In genomic region chr12:124457287-124458219, GRCh38 we compare ENCODE assay signal across 8 cellular contexts.
A peak's percentile ranks its signal among the peaks of the same experiment; 100 is the strongest.
DNase-seq lines count a peak whose midpoint lies in the region; ATAC-seq, FAIRE-seq and TF ChIP-seq lines count a peak whose summit lies in the region.

No MANE protein-coding gene starts in this region.

- H2BK15ac ChIP-seq in IMR-90 (ENCODE audit: low read depth, low read length): no peak overlapping the region

- 78% methylated on average over 9 of the region's 37 CpGs; no CpG with 5 or more reads in 1 of the 2 experiments for whole genome bisulfite sequencing in IMR-90 (ENCODE audit: extremely low coverage in 2 of 2, insufficient read length in 1 of 2), 2 experiments
- WGBS in esophagus muscularis mucosa: 13% methylated on average over 11 of the region's 37 CpGs
- 1 to 5% methylated on average over 36 to 37 of the region's 37 CpGs for WGBS in aorta, 2 donors

- TF ChIP-seq EP300 in esophagus muscularis mucosa (IDR thresholded peaks at IDR 0.05): no peak

- no peak overlapping the region for H3K27ac ChIP-seq in IMR-90 (ENCODE audit: insufficient read depth, low read length)
- H3K27ac ChIP-seq in esophagus muscularis mucosa (replicated peaks in 1 of 4): peak overlapping the region; percentile 87 to 91 (median 90)
- peak overlapping the region; percentile 10 to 83 for H3K27ac ChIP-seq in aorta (ENCODE audit: low read depth in 1 of 2, low read length in 2 of 2)

- peaks cover 18% of the 10 kb centered on the region for H3K4me1 ChIP-seq in IMR-90 (ENCODE audit: control insufficient read depth, insufficient read depth, low read length)
- H3K4me1 ChIP-seq in esophagus muscularis mucosa: peaks cover 56 to 75% (median 69%) of the 10 kb centered on the region in 4 donors
- H3K4me1 ChIP-seq in aorta (ENCODE audit: control insufficient read depth in 1 of 2, insufficient read depth in 2 of 2, low read length in 2 of 2): no peaks in the 10 kb centered on the region

- no peak overlapping the region for H4K91ac ChIP-seq in IMR-90 (ENCODE audit: insufficient read depth, low read depth, low read length)

- in situ Hi-C loops in IMR-90 (cut with MboI; ENCODE audit: low sequenced_read_pairs): no loop called here

- H3K4me2 ChIP-seq in IMR-90 (ENCODE audit: low read depth, low read length): no peak overlapping the region

- H2BK5ac ChIP-seq in IMR-90 (ENCODE audit: low read depth, low read length, poor library complexity, severe bottlenecking): no peak overlapping the region

- no peak overlapping the region for H2AFZ ChIP-seq in IMR-90 (replicated peaks; ENCODE audit: low read length, poor library complexity)

- no peak overlapping the region for H2BK120ac ChIP-seq in IMR-90 (ENCODE audit: low read depth, low read length)

- no peak overlapping the region for H4K8ac ChIP-seq in IMR-90 (ENCODE audit: low read depth in 2 of 2, low read length in 2 of 2)

- peak; percentile 89 for FAIRE-seq in GM18507 (lab: Jason Lieb, UNC)

- TF ChIP-seq POLR2A in IMR-90 (IDR thresholded peaks at IDR 0.05; ENCODE audit: low read depth, low read length) (no peak), esophagus muscularis mucosa (IDR thresholded peaks at IDR 0.05; ENCODE audit: low read depth) (no peak)

- POLR2A ChIA-PET in IMR-90 (lab: Charles Lee; ENCODE audit: unreplicated experiment): no interaction called here

- TF ChIP-seq CTCF in IMR-90 (conservative IDR thresholded peaks at IDR 0.05; ENCODE audit: low read depth, low read length): no peak
- TF ChIP-seq CTCF in esophagus muscularis mucosa (IDR thresholded peaks at IDR 0.05): no peak
- TF ChIP-seq CTCF in omental fat pad (IDR thresholded peaks at IDR 0.05): no peak

- H3K36me3 ChIP-seq in IMR-90 (ENCODE audit: control insufficient read depth, insufficient read depth, low read length) (peaks cover 47% of the 10 kb centered on the region), esophagus muscularis mucosa (peaks cover 15 to 56% (median 41%) of the 10 kb centered on the region in 4 donors), aorta (ENCODE audit: control insufficient read depth in 1 of 2, insufficient read depth in 2 of 2, low read length in 1 of 2) (no peaks in the 10 kb centered on the region)

- H3K9ac ChIP-seq in IMR-90 (ENCODE audit: low read depth, low read length): no peak overlapping the region

- H2AK5ac ChIP-seq in IMR-90 (ENCODE audit: low read depth, low read length): 0 out of 2 replicates have a peak overlapping the region, but pooled peaks have one; percentile 30

- dilution Hi-C loops in IMR-90 (cut with HindIII; ENCODE audit: low sequenced_read_pairs, unreplicated experiment): no loop called here

- no peak overlapping the region for H3K18ac ChIP-seq in IMR-90 (ENCODE audit: low read depth, low read length)

- H3K14ac ChIP-seq in IMR-90 (replicated peaks; ENCODE audit: low read depth, low read length): no peak overlapping the region

- no peak for DNase-seq in GM18507 (ENCODE audit: extremely low spot score, insufficient read length, low read depth)
- DNase-seq in IMR-90: peak; percentile 44
- DNase-seq in activated CD8-positive, alpha-beta memory T cell treated with anti-CD3 and anti-CD28 coated beads for 24 hours: peak; percentile 82
- DNase-seq in esophagus muscularis mucosa (ENCODE audit: extremely low spot score): peak; percentile 96
- peak; percentile 66 for DNase-seq in omental fat pad (ENCODE audit: low spot score)
- peak; percentile 92 for DNase-seq in aorta
- no peak for DNase-seq in NCI-H774 (lab: John Stamatoyannopoulos, UW)

- intact Hi-C loops in IMR-90 (cut with micrococcal nuclease): no loop called here
- intact Hi-C loops in esophagus muscularis mucosa (cut with DNase I): no loop called here
- intact Hi-C loops in aorta (cut with DNase I): loop anchor here (2.0 to 10.0 kb wide), 7 partner anchors 35 to 227 kb away; partner anchors contain the start of gene NCOR2 (in 1 of the 2)

- H3K9me1 ChIP-seq in IMR-90 (ENCODE audit: insufficient read depth, low read length): peaks cover 13% of the 10 kb centered on the region

- no peak overlapping the region for H2BK20ac ChIP-seq in IMR-90 (ENCODE audit: low read depth, low read length)

- TF ChIP-seq RAD21 in IMR-90 (IDR thresholded peaks at IDR 0.05; ENCODE audit: low read length): no peak

- H3K56ac ChIP-seq in IMR-90 (ENCODE audit: extremely low read depth, insufficient read depth, low read length): no peak overlapping the region

- ATAC-seq in IMR-90 (ENCODE audit: low read depth): peak; percentile 73
- peak; percentile 88 for ATAC-seq in omental fat pad (ENCODE audit: low FRiP score)
- peak; percentile 81 for ATAC-seq in aorta (ENCODE audit: low FRiP score)
- no peak for ATAC-seq in HG03139 (IDR thresholded peaks at IDR 0.05; ENCODE audit: unreplicated experiment)

- H3K27me3 ChIP-seq in IMR-90 (ENCODE audit: control insufficient read depth, insufficient read depth, low read length) (no peaks in the 10 kb centered on the region), esophagus muscularis mucosa (no peaks in the 10 kb centered on the region), aorta (ENCODE audit: control insufficient read depth in 1 of 2, insufficient read depth in 2 of 2, low read length in 1 of 2) (no peaks in the 10 kb centered on the region)

- CTCF ChIA-PET in IMR-90 (lab: Yijun Ruan, JAX): no interaction called here

- no peaks in the 10 kb centered on the region for H3K9me3 ChIP-seq in IMR-90 (ENCODE audit: control insufficient read depth, insufficient read depth, low read length)
- H3K9me3 ChIP-seq in esophagus muscularis mucosa: no peaks in the 10 kb centered on the region
- no peaks in the 10 kb centered on the region for H3K9me3 ChIP-seq in aorta (ENCODE audit: control insufficient read depth, low read length)

- peaks cover 11 to 65% of the 10 kb centered on the region in 2 experiments for H3K79me1 ChIP-seq in IMR-90 (ENCODE audit: low read depth in 1 of 2, low read length in 2 of 2)

- peak overlapping the region; percentile 38 for H2AK9ac ChIP-seq in IMR-90 (replicated peaks; ENCODE audit: low read depth, low read length, poor library complexity)

- no peak overlapping the region for H3K23ac ChIP-seq in IMR-90 (ENCODE audit: low read depth, low read length)

- H4K5ac ChIP-seq in IMR-90 (ENCODE audit: low read depth, low read length): no peak overlapping the region

- BruUV-seq in IMR-90 (replicated peaks; lab: Mats Ljungman, UMichigan): no TSS peak

- peaks cover 39% of the 10 kb centered on the region for H4K20me1 ChIP-seq in IMR-90 (ENCODE audit: insufficient read depth, low read length)

- H3K4me3 ChIP-seq in IMR-90 (ENCODE audit: insufficient read depth, low read depth, low read length): no peak overlapping the region
- peak overlapping the region; percentile 44 to 55 (median 44) for H3K4me3 ChIP-seq in esophagus muscularis mucosa
- no peak overlapping the region for H3K4me3 ChIP-seq in aorta (ENCODE audit: low read length in 2 of 2)

- no peak overlapping the region for H3K4ac ChIP-seq in IMR-90 (ENCODE audit: low read depth, low read length)

TF ChIP-seq in IMR-90, 13 proteins besides CTCF, POLR2A, EP300 and RAD21:
- TF ChIP-seq USF2 (IDR thresholded peaks at IDR 0.05; ENCODE audit: low read depth, low read length) (no peak), CEBPB (IDR thresholded peaks at IDR 0.05; ENCODE audit: low read depth, low read length) (peak; percentile 37; the same call in 1 of the 2 replicates)
TF ChIP-seq in IMR-90: peak in this region for 1.

Comparison
In these comparisons a context has a peak if more than half of its experiments do, and no peak if none do; other contexts are left out.
1. DNase-seq: peak in IMR-90 (single experiment), activated CD8-positive, alpha-beta memory T cell treated with anti-CD3 and anti-CD28 coated beads for 24 hours (single experiment), esophagus muscularis mucosa (single experiment), omental fat pad (single experiment) and aorta (2 of 2); none in GM18507 (single experiment) and NCI-H774 (single experiment).
2. H3K4me3 ChIP-seq: peak in esophagus muscularis mucosa (4 of 4); none in IMR-90 (single experiment) and aorta (0 of 2).
3. intact Hi-C loops: an anchor here in aorta (2.0 to 10.0 kb wide); none called in IMR-90 and esophagus muscularis mucosa.